In genomic region chr11:121588747-121589146, GRCh38 we compare ENCODE assay signal across 14 cellular contexts.
DNase-seq lines count a peak whose midpoint lies in the region; ATAC-seq, FAIRE-seq and TF ChIP-seq lines count a peak whose summit lies in the region.
"Had no signal": no experiment of that assay in that cellular context is flagged by ENCODE, and none has a peak within 500 bp of the region (broad histone marks: within the 10 kb centered on the region; RNA-seq: fewer than 3 reads in every experiment).

No MANE protein-coding gene starts in this region.

- H3K4me1 Mint-ChIP-seq in activated CD4-positive, alpha-beta T cell treated with anti-CD3 and anti-CD28 coated beads for 36 hours, result peaks cover 22% of the 10 kb centered on the region
- H3K4me1 Mint-ChIP-seq in WTC11 (no peaks in the 10 kb centered on the region), natural killer cell (peaks cover 22 to 42% of the 10 kb centered on the region in 2 donors)

- no peak overlapping the region for H2AFZ ChIP-seq in Karpas-422 (ENCODE audit: low read length)

- CTCF ChIA-PET in activated CD4-positive, alpha-beta T cell treated with anti-CD3 and anti-CD28 coated beads for 36 hours (lab: Charles Lee), result interaction anchor here (0.7 to 1.0 kb wide), 3 partner anchors 12 to 338 kb away, joined by 3 to 4 read pairs (median 4); no protein-coding TSS in a partner anchor
- CTCF ChIA-PET in WTC11 (lab: Charles Lee), result no interaction called here

- no peak for DNase-seq in activated CD4-positive, alpha-beta T cell treated with anti-CD3 and anti-CD28 coated beads for 36 hours
- DNase-seq in activated CD4-positive, alpha-beta T cell treated with anti-CD3 and anti-CD28 coated beads for 1 hour, result no peak
- DNase-seq in Karpas-422 (peak; percentile 47), WTC11 (ENCODE audit: low spot score) (no peak), natural killer cell (no peak), medulla oblongata (ENCODE audit: extremely low spot score) (no peak), DMS153 treated with DMSO at 0.1 percent for 48 hours (lab: John Stamatoyannopoulos, UW; ENCODE audit: unreplicated experiment) (no peak), GM19239 (ENCODE audit: insufficient read length, low spot score) (no peak)
- DNase-seq: COR-L47; left ventricle myocardium superior; NCI-H2029; NCI-H82; stimulated activated CD4-positive, alpha-beta T cell treated with anti-CD3 and anti-CD28 coated beads, Interleukin-12 subunit alpha, Interleukin-12 subunit beta, amount 100 ng/mL, for 4 hours had no signal

- H3K4me1 ChIP-seq in Karpas-422 (ENCODE audit: low read length), result peaks cover 84% of the 10 kb centered on the region

- H3K9me3 ChIP-seq in Karpas-422 (ENCODE audit: low read length), result no peaks in the 10 kb centered on the region

- intact Hi-C loops in activated CD4-positive, alpha-beta T cell treated with anti-CD3 and anti-CD28 coated beads for 36 hours (cut with DNase I, micrococcal nuclease), result no loop called here
- intact Hi-C loops in natural killer cell (cut with micrococcal nuclease), result no loop called here

- no peaks in the 10 kb centered on the region for H3K9me2 ChIP-seq in Karpas-422 (replicated peaks; ENCODE audit: insufficient read depth, low read length)

- H3K36me3 ChIP-seq in Karpas-422 (ENCODE audit: insufficient read depth, low read length), result peaks cover 48% of the 10 kb centered on the region

- peak overlapping the region; percentile 60 for H3K9ac ChIP-seq in Karpas-422 (ENCODE audit: low read length)

- H3K36me3 Mint-ChIP-seq in activated CD4-positive, alpha-beta T cell treated with anti-CD3 and anti-CD28 coated beads for 36 hours (ENCODE audit: low read depth), result peaks cover 48% of the 10 kb centered on the region
- H3K36me3 Mint-ChIP-seq in WTC11, result peaks cover 69% of the 10 kb centered on the region
- peaks cover 57% of the 10 kb centered on the region for H3K36me3 Mint-ChIP-seq in natural killer cell

- no peak for FAIRE-seq in GM19239 (lab: Jason Lieb, UNC)

- H3K79me2 ChIP-seq in Karpas-422 (ENCODE audit: low read length), result peaks cover 26% of the 10 kb centered on the region

- H3K4me3 Mint-ChIP-seq in activated CD4-positive, alpha-beta T cell treated with anti-CD3 and anti-CD28 coated beads for 36 hours, result no peak overlapping the region
- H3K4me3 Mint-ChIP-seq in WTC11, result no peak overlapping the region
- no peak overlapping the region for H3K4me3 Mint-ChIP-seq in natural killer cell
- H3K4me3 Mint-ChIP-seq: T-helper 2 cell treated with Interferon-gamma antibody and Interleukin-4, amounts not matched to agents 5 μg/mL and 100 μg/mL, for 36 hours had no signal

- peak overlapping the region; percentile 20 for H3K27ac Mint-ChIP-seq in activated CD4-positive, alpha-beta T cell treated with anti-CD3 and anti-CD28 coated beads for 36 hours
- peak overlapping the region; percentile 35; the same call in 1 of the 2 replicates for H3K27ac Mint-ChIP-seq in WTC11
- H3K27ac Mint-ChIP-seq in natural killer cell, result peak overlapping the region; percentile 52 to 75
- H3K27ac Mint-ChIP-seq: T-helper 2 cell treated with Interferon-gamma antibody and Interleukin-4, amounts not matched to agents 5 μg/mL and 100 μg/mL, for 36 hours had no signal

- H3K4me3 ChIP-seq in Karpas-422 (ENCODE audit: low read length), result peak overlapping the region; percentile 40; the same call in 1 of the 2 replicates

- H4K20me1 ChIP-seq in Karpas-422 (ENCODE audit: insufficient read depth, low read depth, low read length), result no peaks in the 10 kb centered on the region

- peak overlapping the region; percentile 97 for H3K27ac ChIP-seq in Karpas-422 (ENCODE audit: low read length)

- no peaks in the 10 kb centered on the region for H3K9me3 Mint-ChIP-seq in activated CD4-positive, alpha-beta T cell treated with anti-CD3 and anti-CD28 coated beads for 36 hours (ENCODE audit: low read depth)
- H3K9me3 Mint-ChIP-seq in WTC11, result no peaks in the 10 kb centered on the region
- H3K9me3 Mint-ChIP-seq in natural killer cell, result no peaks in the 10 kb centered on the region
- H3K9me3 Mint-ChIP-seq: T-helper 2 cell treated with Interferon-gamma antibody and Interleukin-4, amounts not matched to agents 5 μg/mL and 100 μg/mL, for 36 hours had no signal

- peak overlapping the region; percentile 60 for H3K4me2 ChIP-seq in Karpas-422 (ENCODE audit: low read depth, low read length, poor library complexity, severe bottlenecking)

- POLR2A ChIA-PET in activated CD4-positive, alpha-beta T cell treated with anti-CD3 and anti-CD28 coated beads for 36 hours (lab: Charles Lee), result no interaction called here
- POLR2A ChIA-PET in WTC11 (lab: Charles Lee), result no interaction called here

- no peak for ATAC-seq in activated CD4-positive, alpha-beta T cell treated with anti-CD3 and anti-CD28 coated beads for 36 hours
- ATAC-seq in WTC11 (no peak), natural killer cell (no peak)
- ATAC-seq: left ventricle myocardium superior had no signal

- TF ChIP-seq CTCF in WTC11 (IDR thresholded peaks at IDR 0.05) (no peak), natural killer cell (IDR thresholded peaks at IDR 0.05) (no peak)

- H3K27me3 Mint-ChIP-seq in activated CD4-positive, alpha-beta T cell treated with anti-CD3 and anti-CD28 coated beads for 36 hours, result no peaks in the 10 kb centered on the region
- no peaks in the 10 kb centered on the region for H3K27me3 Mint-ChIP-seq in WTC11 (ENCODE audit: low read depth)
- H3K27me3 Mint-ChIP-seq in natural killer cell (ENCODE audit: low read depth in 2 of 2), result no peaks in the 10 kb centered on the region

- H3K27me3 ChIP-seq in Karpas-422 (ENCODE audit: low read length), result no peaks in the 10 kb centered on the region

TF ChIP-seq in WTC11, 78 proteins besides CTCF, POLR2A, EP300 and RAD21 (continues in another document):
- TF ChIP-seq, protein P1, sequence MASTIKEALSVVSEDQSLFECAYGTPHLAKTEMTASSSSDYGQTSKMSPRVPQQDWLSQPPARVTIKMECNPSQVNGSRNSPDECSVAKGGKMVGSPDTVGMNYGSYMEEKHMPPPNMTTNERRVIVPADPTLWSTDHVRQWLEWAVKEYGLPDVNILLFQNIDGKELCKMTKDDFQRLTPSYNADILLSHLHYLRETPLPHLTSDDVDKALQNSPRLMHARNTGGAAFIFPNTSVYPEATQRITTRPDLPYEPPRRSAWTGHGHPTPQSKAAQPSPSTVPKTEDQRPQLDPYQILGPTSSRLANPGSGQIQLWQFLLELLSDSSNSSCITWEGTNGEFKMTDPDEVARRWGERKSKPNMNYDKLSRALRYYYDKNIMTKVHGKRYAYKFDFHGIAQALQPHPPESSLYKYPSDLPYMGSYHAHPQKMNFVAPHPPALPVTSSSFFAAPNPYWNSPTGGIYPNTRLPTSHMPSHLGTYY (CRISPR knock-in tag; IDR thresholded peaks at IDR 0.05), result no peak
- TF ChIP-seq, protein P2, sequence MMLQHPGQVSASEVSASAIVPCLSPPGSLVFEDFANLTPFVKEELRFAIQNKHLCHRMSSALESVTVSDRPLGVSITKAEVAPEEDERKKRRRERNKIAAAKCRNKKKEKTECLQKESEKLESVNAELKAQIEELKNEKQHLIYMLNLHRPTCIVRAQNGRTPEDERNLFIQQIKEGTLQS (CRISPR knock-in tag; conservative IDR thresholded peaks at IDR 0.05), result no peak
- no peak for TF ChIP-seq SP1 (CRISPR knock-in tag; conservative IDR thresholded peaks at IDR 0.05)
- no peak for TF ChIP-seq JUN (CRISPR knock-in tag; IDR thresholded peaks at IDR 0.05)
- TF ChIP-seq ZNF219 (CRISPR knock-in tag; IDR thresholded peaks at IDR 0.05; ENCODE audit: borderline replicate concordance), result no peak
- TF ChIP-seq, protein P3, sequence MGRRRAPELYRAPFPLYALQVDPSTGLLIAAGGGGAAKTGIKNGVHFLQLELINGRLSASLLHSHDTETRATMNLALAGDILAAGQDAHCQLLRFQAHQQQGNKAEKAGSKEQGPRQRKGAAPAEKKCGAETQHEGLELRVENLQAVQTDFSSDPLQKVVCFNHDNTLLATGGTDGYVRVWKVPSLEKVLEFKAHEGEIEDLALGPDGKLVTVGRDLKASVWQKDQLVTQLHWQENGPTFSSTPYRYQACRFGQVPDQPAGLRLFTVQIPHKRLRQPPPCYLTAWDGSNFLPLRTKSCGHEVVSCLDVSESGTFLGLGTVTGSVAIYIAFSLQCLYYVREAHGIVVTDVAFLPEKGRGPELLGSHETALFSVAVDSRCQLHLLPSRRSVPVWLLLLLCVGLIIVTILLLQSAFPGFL (CRISPR knock-in tag; IDR thresholded peaks at IDR 0.05; ENCODE audit: borderline replicate concordance), result no peak
- no peak for TF ChIP-seq ZBTB43 (CRISPR knock-in tag; IDR thresholded peaks at IDR 0.05)
